Comparison of ENCODE assay signal across 22 cellular contexts in the genomic region with DNA sequence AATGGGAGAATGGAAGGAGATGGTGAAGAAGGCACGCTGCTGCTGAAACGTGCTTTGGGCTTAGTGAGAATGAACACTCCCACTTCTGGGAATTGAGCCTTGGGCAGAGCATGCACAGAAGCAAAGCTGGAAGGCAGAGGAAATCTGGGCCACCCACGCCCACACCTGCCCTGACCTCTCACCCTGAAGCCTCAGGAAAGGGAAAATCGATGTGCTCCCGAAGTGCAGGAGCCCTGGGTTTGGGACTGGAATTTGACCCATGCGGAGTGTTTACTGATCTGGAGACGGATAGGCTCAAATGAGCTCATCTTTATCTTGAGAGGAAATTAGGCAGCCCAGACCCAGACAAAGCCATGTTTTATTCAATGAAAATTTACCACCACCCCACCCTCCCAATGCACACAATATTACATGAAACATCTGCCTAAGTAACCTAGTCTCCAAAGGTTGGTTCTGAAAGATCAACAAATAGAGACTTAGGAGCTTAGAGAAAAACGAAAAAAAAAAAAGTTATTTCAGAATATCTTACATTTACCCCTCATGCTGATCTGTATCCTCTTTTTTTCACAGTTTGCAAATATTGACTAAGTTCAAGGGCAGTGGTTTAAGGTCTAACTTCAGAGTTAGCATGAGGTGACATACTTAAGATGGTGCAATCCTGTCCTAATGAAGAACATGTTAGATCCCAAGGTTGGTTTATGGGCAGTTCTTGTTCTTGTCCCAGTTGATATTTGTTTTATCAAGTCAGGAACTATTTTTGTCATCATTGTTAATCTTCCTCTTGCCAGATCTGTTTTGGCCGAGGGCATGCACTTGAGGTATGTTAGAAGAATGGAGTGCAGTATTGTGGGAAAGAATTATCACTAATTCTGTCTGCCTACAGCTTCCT.
DNase-seq lines count a peak whose midpoint lies in the region; ATAC-seq and TF ChIP-seq lines count a peak whose summit lies in the region.
"Had no signal": no experiment of that assay in that cellular context is flagged by ENCODE, and none has a peak within 500 bp of the region (broad histone marks: within the 10 kb centered on the region; RNA-seq: fewer than 3 reads in every experiment).

No MANE protein-coding gene starts in this region.

- H3K4me1 ChIP-seq in prostate gland (replicated peaks) = no peaks in the 10 kb centered on the region
- H3K4me1 ChIP-seq: Peyer's patch, upper lobe of left lung had no signal

- no peak overlapping the region for H3K4me3 Mint-ChIP-seq in activated CD8-positive, alpha-beta T cell treated with anti-CD3 and anti-CD28 coated beads, Interleukin-2, amount 10 ng/mL, durations not matched to agents 7 days and 5 days
- H3K4me3 Mint-ChIP-seq: activated naive CD8-positive, alpha-beta T cell treated with anti-CD3 and anti-CD28 coated beads, Interleukin-2, amount 10 ng/mL, durations not matched to agents 7 days and 5 days; B cell; naive B cell; T-helper 17 cell had no signal

- no peaks in the 10 kb centered on the region for H3K27me3 ChIP-seq in prostate gland (replicated peaks; ENCODE audit: insufficient read depth)
- H3K27me3 ChIP-seq: Peyer's patch, upper lobe of left lung had no signal

- H3K4me1 Mint-ChIP-seq in activated CD8-positive, alpha-beta T cell treated with anti-CD3 and anti-CD28 coated beads, Interleukin-2, amount 10 ng/mL, durations not matched to agents 7 days and 5 days (ENCODE audit: low read depth) = no peaks in the 10 kb centered on the region
- H3K4me1 Mint-ChIP-seq: activated naive CD8-positive, alpha-beta T cell treated with anti-CD3 and anti-CD28 coated beads, Interleukin-2, amount 10 ng/mL, durations not matched to agents 7 days and 5 days; B cell; naive B cell; T-helper 17 cell had no signal

- WGBS in prostate gland = 38% methylated on average over 9 of the region's 9 CpGs

- no peaks in the 10 kb centered on the region for H3K27me3 Mint-ChIP-seq in activated CD8-positive, alpha-beta T cell treated with anti-CD3 and anti-CD28 coated beads, Interleukin-2, amount 10 ng/mL, durations not matched to agents 7 days and 5 days (ENCODE audit: low read depth)
- H3K27me3 Mint-ChIP-seq: activated naive CD8-positive, alpha-beta T cell treated with anti-CD3 and anti-CD28 coated beads, Interleukin-2, amount 10 ng/mL, durations not matched to agents 7 days and 5 days; B cell; naive B cell; T-helper 17 cell had no signal

- ATAC-seq in left lobe of liver (peak; percentile 94), GM18909 (IDR thresholded peaks at IDR 0.05; ENCODE audit: poor library complexity, unreplicated experiment) (no peak)
- no peak for ATAC-seq in activated CD8-positive, alpha-beta T cell treated with anti-CD3 and anti-CD28 coated beads, Interleukin-2, amount 10 ng/mL, durations not matched to agents 7 days and 5 days
- ATAC-seq: T-helper 17 cell had no signal

- CTCF ChIA-PET in activated CD8-positive, alpha-beta T cell treated with anti-CD3 and anti-CD28 coated beads, Interleukin-2, amount 10 ng/mL, durations not matched to agents 7 days and 5 days (lab: Charles Lee) = no interaction called here

- no peaks in the 10 kb centered on the region for H3K36me3 ChIP-seq in prostate gland
- H3K36me3 ChIP-seq: Peyer's patch, upper lobe of left lung had no signal

- POLR2A ChIA-PET in activated CD8-positive, alpha-beta T cell treated with anti-CD3 and anti-CD28 coated beads, Interleukin-2, amount 10 ng/mL, durations not matched to agents 7 days and 5 days (lab: Charles Lee) = no interaction called here

- no peak overlapping the region for H3K27ac Mint-ChIP-seq in activated CD8-positive, alpha-beta T cell treated with anti-CD3 and anti-CD28 coated beads, Interleukin-2, amount 10 ng/mL, durations not matched to agents 7 days and 5 days
- H3K27ac Mint-ChIP-seq: activated naive CD8-positive, alpha-beta T cell treated with anti-CD3 and anti-CD28 coated beads, Interleukin-2, amount 10 ng/mL, durations not matched to agents 7 days and 5 days; B cell; naive B cell; T-helper 17 cell had no signal

- TF ChIP-seq POLR2A in prostate gland (IDR thresholded peaks at IDR 0.05) = no peak

- H3K9me3 ChIP-seq in prostate gland = no peaks in the 10 kb centered on the region
- H3K9me3 ChIP-seq: Peyer's patch had no signal

- H3K27ac ChIP-seq in prostate gland = no peak overlapping the region
- H3K27ac ChIP-seq: Peyer's patch, upper lobe of left lung had no signal

- H3K9me3 Mint-ChIP-seq in activated CD8-positive, alpha-beta T cell treated with anti-CD3 and anti-CD28 coated beads, Interleukin-2, amount 10 ng/mL, durations not matched to agents 7 days and 5 days (ENCODE audit: insufficient read depth) = no peaks in the 10 kb centered on the region

- intact Hi-C loops in prostate gland (cut with DNase I) = no loop called here

- DNase-seq in DMS153 treated with DMSO at 0.1 percent for 48 hours (lab: John Stamatoyannopoulos, UW; ENCODE audit: unreplicated experiment) = peak; percentile 13
- no peak for DNase-seq in DMS153 (lab: John Stamatoyannopoulos, UW)
- peak; percentile 21 for DNase-seq in SK-N-DZ (ENCODE audit: low spot score)
- DNase-seq in left lobe of liver (ENCODE audit: low spot score) = peak; percentile 93
- peak; percentile 8 for DNase-seq in prostate gland (ENCODE audit: low spot score)
- no peak for DNase-seq in T1000 (lab: John Stamatoyannopoulos, UW)
- no peak for DNase-seq in activated CD8-positive, alpha-beta T cell treated with anti-CD3 and anti-CD28 coated beads, Interleukin-2, amount 10 ng/mL, durations not matched to agents 7 days and 5 days
- DNase-seq: 8988T; activated CD8-positive, alpha-beta memory T cell treated with anti-CD3 and anti-CD28 coated beads, Interleukin-2, amount 50 U/mL, for 48 hours; activated naive CD8-positive, alpha-beta T cell treated with anti-CD3 and anti-CD28 coated beads, Interleukin-2, amount 10 ng/mL, durations not matched to agents 7 days and 5 days; cerebellar nuclear complex; head of caudate nucleus; KG1; naive B cell; NCI-H187; NCI-H345; Peyer's patch; T-helper 17 cell; upper lobe of left lung had no signal

- TF ChIP-seq CTCF in prostate gland (IDR thresholded peaks at IDR 0.05) = no peak

- no peaks in the 10 kb centered on the region for H3K36me3 Mint-ChIP-seq in activated CD8-positive, alpha-beta T cell treated with anti-CD3 and anti-CD28 coated beads, Interleukin-2, amount 10 ng/mL, durations not matched to agents 7 days and 5 days (ENCODE audit: low read depth)
- H3K36me3 Mint-ChIP-seq: activated naive CD8-positive, alpha-beta T cell treated with anti-CD3 and anti-CD28 coated beads, Interleukin-2, amount 10 ng/mL, durations not matched to agents 7 days and 5 days; naive B cell had no signal

- no peak overlapping the region for H3K4me3 ChIP-seq in prostate gland
- H3K4me3 ChIP-seq: lung, Peyer's patch, upper lobe of left lung had no signal

Comparison
In these comparisons a context has a peak if more than half of its experiments do, and no peak if none do; other contexts are left out.
1. DNase-seq: peak in DMS153 treated with DMSO at 0.1 percent for 48 hours (single experiment), SK-N-DZ (single experiment), left lobe of liver (single experiment) and prostate gland (single experiment); none in DMS153 (single experiment), T1000 (single experiment) and activated CD8-positive, alpha-beta T cell treated with anti-CD3 and anti-CD28 coated beads, Interleukin-2, amount 10 ng/mL, durations not matched to agents 7 days and 5 days (single experiment).